15 cellular contexts compared by ENCODE assay signal in the genomic region with DNA sequence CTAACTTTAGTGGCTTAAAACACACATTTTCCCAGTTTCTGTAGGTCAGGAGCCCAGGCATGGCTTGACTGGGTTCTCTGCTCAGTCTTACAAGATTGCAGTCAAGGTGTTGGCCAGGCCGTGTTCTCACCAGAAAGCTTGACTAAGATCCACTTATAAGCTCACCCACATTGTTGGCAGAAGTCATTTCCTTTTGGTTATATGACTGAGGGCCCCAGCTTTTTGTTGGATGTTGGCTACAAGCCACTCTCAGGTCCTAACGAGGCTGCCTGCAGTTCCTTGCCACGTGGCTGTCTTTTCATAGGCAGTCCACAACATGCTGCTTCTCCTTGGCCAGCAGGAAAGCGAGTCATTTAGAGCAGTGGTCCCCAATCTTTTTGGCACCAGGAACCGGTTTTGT.
DNase-seq lines count a peak whose midpoint lies in the region; ATAC-seq, FAIRE-seq and TF ChIP-seq lines count a peak whose summit lies in the region.
"Had no signal": no experiment of that assay in that cellular context is flagged by ENCODE, and none has a peak within 500 bp of the region (broad histone marks: within the 10 kb centered on the region; RNA-seq: fewer than 3 reads in every experiment).

No MANE protein-coding gene starts in this region.

- CTCF ChIA-PET in activated CD4-positive, alpha-beta memory T cell treated with anti-CD3 and anti-CD28 coated beads for 36 hours (lab: Charles Lee) = interaction anchor here (0.5 to 1.6 kb wide), 12 partner anchors 13 to 1445 kb away, joined by 3 to 8 read pairs (median 4); partner anchors contain the start of gene UBASH3B
- CTCF ChIA-PET in activated CD4-positive, alpha-beta memory T cell treated with anti-CD3 and anti-CD28 coated beads, Interleukin-2, amount 10 ng/mL, durations not matched to agents 7 days and 5 days (lab: Charles Lee) = interaction anchor here (0.8 to 5.8 kb wide), 8 partner anchors 13 to 131 kb away, joined by 3 to 54 read pairs (median 5); partner anchors contain the start of gene UBASH3B

- peaks cover 48% of the 10 kb centered on the region for H3K79me2 ChIP-seq in astrocyte (ENCODE audit: insufficient read depth, low read length)

- peaks cover 38% of the 10 kb centered on the region for H4K20me1 ChIP-seq in astrocyte (ENCODE audit: insufficient read depth, low read length)

- POLR2A ChIA-PET in activated CD4-positive, alpha-beta memory T cell treated with anti-CD3 and anti-CD28 coated beads for 36 hours (lab: Charles Lee) = interaction anchor here (0.5 to 1.5 kb wide), 5 partner anchors 12 to 95 kb away, joined by 3 read pairs; no protein-coding TSS in a partner anchor
- POLR2A ChIA-PET in activated CD4-positive, alpha-beta memory T cell treated with anti-CD3 and anti-CD28 coated beads, Interleukin-2, amount 10 ng/mL, durations not matched to agents 7 days and 5 days (lab: Charles Lee) = interaction anchor here (1.0 to 2.1 kb wide), 4 partner anchors 13 to 63 kb away, joined by 3 to 6 read pairs (median 4); no protein-coding TSS in a partner anchor

- H3K27ac Mint-ChIP-seq in activated CD4-positive, alpha-beta memory T cell treated with anti-CD3 and anti-CD28 coated beads for 36 hours = no peak overlapping the region
- no peak overlapping the region for H3K27ac Mint-ChIP-seq in activated CD4-positive, alpha-beta memory T cell treated with anti-CD3 and anti-CD28 coated beads, Interleukin-2, amount 10 ng/mL, durations not matched to agents 7 days and 5 days
- H3K27ac Mint-ChIP-seq in astrocyte (ENCODE audit: unreplicated experiment) = no peak overlapping the region
- H3K27ac Mint-ChIP-seq: activated CD4-positive, alpha-beta T cell treated with anti-CD3 and anti-CD28 coated beads, Interleukin-2, amount 10 ng/mL, durations not matched to agents 24 days and 14 days; nephron had no signal

- H3K9me3 Mint-ChIP-seq in activated CD4-positive, alpha-beta memory T cell treated with anti-CD3 and anti-CD28 coated beads for 36 hours = no peaks in the 10 kb centered on the region
- H3K9me3 Mint-ChIP-seq in activated CD4-positive, alpha-beta memory T cell treated with anti-CD3 and anti-CD28 coated beads, Interleukin-2, amount 10 ng/mL, durations not matched to agents 7 days and 5 days = no peaks in the 10 kb centered on the region
- no peaks in the 10 kb centered on the region for H3K9me3 Mint-ChIP-seq in astrocyte (ENCODE audit: unreplicated experiment)
- H3K9me3 Mint-ChIP-seq: activated CD4-positive, alpha-beta T cell treated with anti-CD3 and anti-CD28 coated beads, Interleukin-2, amount 10 ng/mL, durations not matched to agents 24 days and 14 days; nephron had no signal

- DNase-seq in activated CD4-positive, alpha-beta memory T cell treated with anti-CD3 and anti-CD28 coated beads for 36 hours = peak; percentile 40
- DNase-seq in activated CD4-positive, alpha-beta memory T cell treated with anti-CD3 and anti-CD28 coated beads, Interleukin-2, amount 10 ng/mL, durations not matched to agents 7 days and 5 days = no peak
- DNase-seq in NCI-H2081 treated with DMSO at 0.1 percent for 48 hours (lab: John Stamatoyannopoulos, UW) = peak; percentile 14
- DNase-seq in astrocyte (ENCODE audit: low read depth) = peak; percentile 79
- DNase-seq in NCI-H526 (lab: John Stamatoyannopoulos, UW) = no peak
- DNase-seq in HUDEP-2 (lab: John Stamatoyannopoulos, UW; ENCODE audit: unreplicated experiment in 76 of 76) = no peak
- DNase-seq: ACHN; activated CD4-positive, alpha-beta T cell treated with anti-CD3 and anti-CD28 coated beads, Interleukin-2, amount 10 ng/mL, durations not matched to agents 24 days and 14 days; SW 1271 had no signal

- H3K9me3 ChIP-seq in astrocyte (ENCODE audit: insufficient read depth, low read depth, low read length) (no peaks in the 10 kb centered on the region), skeletal muscle satellite cell (replicated peaks; ENCODE audit: low read length) (no peaks in the 10 kb centered on the region)
- H3K9me3 ChIP-seq: upper lobe of left lung had no signal

- H3K27ac ChIP-seq in astrocyte (ENCODE audit: low read depth, low read length) = no peak overlapping the region
- H3K27ac ChIP-seq: upper lobe of left lung had no signal

- no peaks in the 10 kb centered on the region for H3K27me3 Mint-ChIP-seq in activated CD4-positive, alpha-beta memory T cell treated with anti-CD3 and anti-CD28 coated beads for 36 hours
- H3K27me3 Mint-ChIP-seq in activated CD4-positive, alpha-beta memory T cell treated with anti-CD3 and anti-CD28 coated beads, Interleukin-2, amount 10 ng/mL, durations not matched to agents 7 days and 5 days = peaks cover 3% of the 10 kb centered on the region
- H3K27me3 Mint-ChIP-seq in astrocyte (ENCODE audit: low read depth, unreplicated experiment) = no peaks in the 10 kb centered on the region
- H3K27me3 Mint-ChIP-seq: activated CD4-positive, alpha-beta T cell treated with anti-CD3 and anti-CD28 coated beads, Interleukin-2, amount 10 ng/mL, durations not matched to agents 24 days and 14 days had no signal

- H3K4me2 ChIP-seq in astrocyte (ENCODE audit: low read length) (no peak overlapping the region), skeletal muscle satellite cell (ENCODE audit: low read length) (peak overlapping the region; percentile 9)

- no peaks in the 10 kb centered on the region for H3K27me3 ChIP-seq in astrocyte (ENCODE audit: insufficient read depth, low read length)
- H3K27me3 ChIP-seq in skeletal muscle satellite cell (ENCODE audit: control insufficient read depth, insufficient read depth, low read length) = no peaks in the 10 kb centered on the region
- H3K27me3 ChIP-seq: upper lobe of left lung had no signal

- FAIRE-seq in astrocyte (lab: Jason Lieb, UNC) = peak; percentile 45
- FAIRE-seq: D721Med had no signal

- no peak for ATAC-seq in SK-N-SH treated with all-trans-retinoic acid at 6 μM for 48 hours
- ATAC-seq: left lobe of liver had no signal

- intact Hi-C loops in activated CD4-positive, alpha-beta memory T cell treated with anti-CD3 and anti-CD28 coated beads for 36 hours (cut with micrococcal nuclease) = loop anchor here (2.0 kb wide), 1 partner anchor 20 kb away; no protein-coding TSS in a partner anchor

- no peaks in the 10 kb centered on the region for H3K36me3 Mint-ChIP-seq in activated CD4-positive, alpha-beta memory T cell treated with anti-CD3 and anti-CD28 coated beads for 36 hours
- H3K36me3 Mint-ChIP-seq in activated CD4-positive, alpha-beta memory T cell treated with anti-CD3 and anti-CD28 coated beads, Interleukin-2, amount 10 ng/mL, durations not matched to agents 7 days and 5 days (ENCODE audit: low read depth) = no peaks in the 10 kb centered on the region
- no peaks in the 10 kb centered on the region for H3K36me3 Mint-ChIP-seq in astrocyte (ENCODE audit: low read depth, unreplicated experiment)

- peaks cover 6% of the 10 kb centered on the region for H3K4me1 ChIP-seq in astrocyte (ENCODE audit: insufficient read depth, low read length)
- H3K4me1 ChIP-seq in skeletal muscle satellite cell (ENCODE audit: control insufficient read depth, insufficient read depth, low read length) = peaks cover 15% of the 10 kb centered on the region

- H3K4me3 ChIP-seq in astrocyte (ENCODE audit: insufficient read depth, low read depth, low read length) (no peak overlapping the region), skeletal muscle satellite cell (ENCODE audit: low read length) (no peak overlapping the region)
- H3K4me3 ChIP-seq: upper lobe of left lung had no signal

- H3K4me3 Mint-ChIP-seq in activated CD4-positive, alpha-beta memory T cell treated with anti-CD3 and anti-CD28 coated beads for 36 hours = no peak overlapping the region
- H3K4me3 Mint-ChIP-seq in activated CD4-positive, alpha-beta memory T cell treated with anti-CD3 and anti-CD28 coated beads, Interleukin-2, amount 10 ng/mL, durations not matched to agents 7 days and 5 days = no peak overlapping the region
- H3K4me3 Mint-ChIP-seq in astrocyte (ENCODE audit: unreplicated experiment) = peak overlapping the region; percentile 50
- H3K4me3 Mint-ChIP-seq: activated CD4-positive, alpha-beta T cell treated with anti-CD3 and anti-CD28 coated beads, Interleukin-2, amount 10 ng/mL, durations not matched to agents 24 days and 14 days; nephron had no signal

- H2AFZ ChIP-seq in astrocyte (ENCODE audit: low read depth, low read length) = no peak overlapping the region

- no peaks in the 10 kb centered on the region for H3K36me3 ChIP-seq in astrocyte (ENCODE audit: insufficient read depth, low read length)
- peaks cover 3% of the 10 kb centered on the region for H3K36me3 ChIP-seq in skeletal muscle satellite cell (ENCODE audit: insufficient read depth, low read length)
- H3K36me3 ChIP-seq: upper lobe of left lung had no signal

- no peak for TF ChIP-seq CTCF in astrocyte (IDR thresholded peaks at IDR 0.05; ENCODE audit: insufficient read depth, low read depth, low read length)

- H3K4me1 Mint-ChIP-seq in activated CD4-positive, alpha-beta memory T cell treated with anti-CD3 and anti-CD28 coated beads for 36 hours (ENCODE audit: low read depth) = peaks cover 39% of the 10 kb centered on the region
- peaks cover 35% of the 10 kb centered on the region for H3K4me1 Mint-ChIP-seq in activated CD4-positive, alpha-beta memory T cell treated with anti-CD3 and anti-CD28 coated beads, Interleukin-2, amount 10 ng/mL, durations not matched to agents 7 days and 5 days
- peaks cover 7% of the 10 kb centered on the region for H3K4me1 Mint-ChIP-seq in astrocyte (ENCODE audit: low read depth, unreplicated experiment)

- H3K9ac ChIP-seq in astrocyte (ENCODE audit: low read length) (no peak overlapping the region), skeletal muscle satellite cell (ENCODE audit: low read depth, low read length) (no peak overlapping the region)

TF ChIP-seq in SK-N-SH treated with all-trans-retinoic acid at 6 μM for 48 hours, 23 proteins besides CTCF, POLR2A, EP300 and RAD21 (continues in another document):
- TF ChIP-seq ZFP30 (CRISPR knock-in tag; IDR thresholded peaks at IDR 0.05) (no peak), ZNF8 (CRISPR knock-in tag; IDR thresholded peaks at IDR 0.05) (no peak), ZC3H10 (CRISPR knock-in tag; IDR thresholded peaks at IDR 0.05) (no peak)
- TF ChIP-seq, protein P1, sequence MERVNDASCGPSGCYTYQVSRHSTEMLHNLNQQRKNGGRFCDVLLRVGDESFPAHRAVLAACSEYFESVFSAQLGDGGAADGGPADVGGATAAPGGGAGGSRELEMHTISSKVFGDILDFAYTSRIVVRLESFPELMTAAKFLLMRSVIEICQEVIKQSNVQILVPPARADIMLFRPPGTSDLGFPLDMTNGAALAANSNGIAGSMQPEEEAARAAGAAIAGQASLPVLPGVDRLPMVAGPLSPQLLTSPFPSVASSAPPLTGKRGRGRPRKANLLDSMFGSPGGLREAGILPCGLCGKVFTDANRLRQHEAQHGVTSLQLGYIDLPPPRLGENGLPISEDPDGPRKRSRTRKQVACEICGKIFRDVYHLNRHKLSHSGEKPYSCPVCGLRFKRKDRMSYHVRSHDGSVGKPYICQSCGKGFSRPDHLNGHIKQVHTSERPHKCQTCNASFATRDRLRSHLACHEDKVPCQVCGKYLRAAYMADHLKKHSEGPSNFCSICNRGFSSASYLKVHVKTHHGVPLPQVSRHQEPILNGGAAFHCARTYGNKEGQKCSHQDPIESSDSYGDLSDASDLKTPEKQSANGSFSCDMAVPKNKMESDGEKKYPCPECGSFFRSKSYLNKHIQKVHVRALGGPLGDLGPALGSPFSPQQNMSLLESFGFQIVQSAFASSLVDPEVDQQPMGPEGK (CRISPR knock-in tag; IDR thresholded peaks at IDR 0.05; ENCODE audit: borderline replicate concordance) = no peak

Comparison
In these comparisons a context has a peak if more than half of its experiments do, and no peak if none do; other contexts are left out.
1. DNase-seq: peak in activated CD4-positive, alpha-beta memory T cell treated with anti-CD3 and anti-CD28 coated beads for 36 hours (single experiment), NCI-H2081 treated with DMSO at 0.1 percent for 48 hours (single experiment) and astrocyte (single experiment); none in activated CD4-positive, alpha-beta memory T cell treated with anti-CD3 and anti-CD28 coated beads, Interleukin-2, amount 10 ng/mL, durations not matched to agents 7 days and 5 days (single experiment), NCI-H526 (0 of 2) and HUDEP-2 (0 of 76).